ENCODE assay signal across 18 cellular contexts in genomic region chr9:86079421-86080111, GRCh38. TPM values are rescaled to one million over a fixed set of nuclear protein-coding genes. Genes with fewer than 3 reads are reported as not detected.
A peak's percentile ranks its signal among the peaks of the same experiment; 100 is the strongest.
DNase-seq lines count a peak whose midpoint lies in the region; ATAC-seq, FAIRE-seq and TF ChIP-seq lines count a peak whose summit lies in the region.
"Had no signal": no experiment of that assay in that cellular context is flagged by ENCODE, and none has a peak within 500 bp of the region (broad histone marks: within the 10 kb centered on the region; RNA-seq: fewer than 3 reads in every experiment).

No MANE protein-coding gene starts in this region.

- H3K9me3 ChIP-seq in A673 (ENCODE audit: low read depth, low read length, poor library complexity, severe bottlenecking) (no peaks in the 10 kb centered on the region), mesenchymal stem cell (ENCODE audit: control insufficient read depth, low read length) (no peaks in the 10 kb centered on the region), heart right ventricle (no peaks in the 10 kb centered on the region)
- H3K9me3 ChIP-seq: BLaER1 treated with 17β-estradiol and CSF1 and Interleukin-3, amounts not matched to agents 10 nM and 100 nM; left lung; right lobe of liver; upper lobe of left lung had no signal

- no peak overlapping the region for H2AK5ac ChIP-seq in mesenchymal stem cell (ENCODE audit: low read length, severe bottlenecking)

- H3K23ac ChIP-seq in mesenchymal stem cell (ENCODE audit: low read length in 2 of 2): no peak overlapping the region

- H3K4me2 ChIP-seq in mesenchymal stem cell (ENCODE audit: low read length, poor library complexity, severe bottlenecking): no peak overlapping the region
- H3K4me2 ChIP-seq: BLaER1 treated with 17β-estradiol and CSF1 and Interleukin-3, amounts not matched to agents 10 nM and 100 nM had no signal

- peak overlapping the region in 1 of 2 experiments; percentile 41 for H3K18ac ChIP-seq in mesenchymal stem cell (ENCODE audit: low read depth in 1 of 2, low read length in 2 of 2)

- no peak overlapping the region for H2BK15ac ChIP-seq in mesenchymal stem cell (ENCODE audit: low read depth, poor library complexity, severe bottlenecking)

- POLR2A ChIA-PET in A673 (lab: Charles Lee; ENCODE audit: low non-redundant PET): interaction anchor here (0.7 kb wide), 1 partner anchor 18 kb away, joined by 3 read pairs; no protein-coding TSS in a partner anchor

- no peak for TF ChIP-seq CTCF in A673 (conservative IDR thresholded peaks at IDR 0.05; ENCODE audit: low read depth, low read length)
- no peak for TF ChIP-seq CTCF in bronchial epithelial cell (IDR thresholded peaks at IDR 0.05; ENCODE audit: insufficient read depth, low read length, severe bottlenecking)
- TF ChIP-seq CTCF in heart right ventricle (IDR thresholded peaks at IDR 0.05): no peak

- peaks cover 5% of the 10 kb centered on the region for H3K36me3 ChIP-seq in A673 (ENCODE audit: insufficient read depth, low read length, poor library complexity, severe bottlenecking)
- peaks cover 1% of the 10 kb centered on the region for H3K36me3 ChIP-seq in bronchial epithelial cell (ENCODE audit: control insufficient read depth, insufficient read depth, low read length)
- H3K36me3 ChIP-seq in mesenchymal stem cell (ENCODE audit: control insufficient read depth in 1 of 2, insufficient read depth in 2 of 2, low read depth in 1 of 2, low read length in 2 of 2): peaks cover 24% of the 10 kb centered on the region in 2 experiments
- 0 out of 2 replicates have a peak, but pooled peaks cover 2% of the 10 kb centered on the region for H3K36me3 ChIP-seq in H7 (replicated peaks; ENCODE audit: control insufficient read depth, insufficient read depth, low read length)
- peaks cover 0 to 4% (median 0%) of the 10 kb centered on the region in 9 donors for H3K36me3 ChIP-seq in heart right ventricle
- H3K36me3 ChIP-seq: left lung, right lobe of liver, upper lobe of left lung had no signal

- H3K4me3 ChIP-seq in A673 (ENCODE audit: low read depth, low read length, poor library complexity, severe bottlenecking) (no peak overlapping the region), bronchial epithelial cell (ENCODE audit: low read depth, low read length) (no peak overlapping the region), mesenchymal stem cell (ENCODE audit: insufficient read depth in 1 of 2, low read depth in 1 of 2, low read length in 2 of 2) (no peak overlapping the region), H7 (ENCODE audit: insufficient read depth, low read depth, low read length) (no peak overlapping the region), heart right ventricle (no peak overlapping the region)
- H3K4me3 ChIP-seq: BLaER1 treated with 17β-estradiol and CSF1 and Interleukin-3, amounts not matched to agents 10 nM and 100 nM; left lung; right lobe of liver; upper lobe of left lung had no signal

- ATAC-seq in heart right ventricle (no peak), HG02763 (IDR thresholded peaks at IDR 0.05; ENCODE audit: unreplicated experiment) (no peak)
- ATAC-seq: left lung, natural killer cell, right lobe of liver had no signal

- TF ChIP-seq POLR2A in H54 (IDR thresholded peaks at IDR 0.05; ENCODE audit: low read depth, low read length): no peak

- no TSS peak for BruUV-seq in A673 (replicated peaks; lab: Mats Ljungman, UMichigan)

- peak overlapping the region; percentile 43 for H3K27ac ChIP-seq in A673 (ENCODE audit: low read depth, low read length, poor library complexity, severe bottlenecking)
- no peak overlapping the region for H3K27ac ChIP-seq in mesenchymal stem cell (ENCODE audit: low read length, poor library complexity, severe bottlenecking)
- H3K27ac ChIP-seq in heart right ventricle: no peak overlapping the region
- H3K27ac ChIP-seq: BLaER1 treated with 17β-estradiol and CSF1 and Interleukin-3, amounts not matched to agents 10 nM and 100 nM; left lung; right lobe of liver; upper lobe of left lung had no signal

- H2BK12ac ChIP-seq in mesenchymal stem cell (ENCODE audit: low read length in 2 of 2): peak overlapping the region in 1 of 2 experiments; percentile 68

- CTCF ChIA-PET in A673 (lab: Charles Lee): no interaction called here

- WGBS in mesenchymal stem cell: 92% methylated on average over 9 of the region's 11 CpGs
- 89 to 94% methylated on average over 11 of the region's 11 CpGs for WGBS in heart right ventricle, 2 donors

- peaks cover 35% of the 10 kb centered on the region for H3K4me1 ChIP-seq in A673 (ENCODE audit: insufficient read depth, low read length, poor library complexity, severe bottlenecking)
- peaks cover 6% of the 10 kb centered on the region for H3K4me1 ChIP-seq in mesenchymal stem cell (ENCODE audit: control insufficient read depth, insufficient read depth, low read depth, low read length)
- H3K4me1 ChIP-seq in heart right ventricle: no peaks in the 10 kb centered on the region
- H3K4me1 ChIP-seq: BLaER1 treated with 17β-estradiol and CSF1 and Interleukin-3, amounts not matched to agents 10 nM and 100 nM; left lung; right lobe of liver; upper lobe of left lung had no signal

- DNase-seq in A673 (ENCODE audit: low spot score) (peak; percentile 66), H54 (ENCODE audit: insufficient read length, low spot score) (no peak), bronchial epithelial cell (ENCODE audit: low read depth) (peak; percentile 77), mesenchymal stem cell (no peak), H7 (no peak), NCI-H82 (lab: John Stamatoyannopoulos, UW) (no peak), heart right ventricle (no peak)
- DNase-seq: activated naive CD4-positive, alpha-beta T cell treated with Interleukin-2 at 50 U/mL for 16 hours; endodermal cell; left lung; natural killer cell; NCI-H146; NCI-H774; right lobe of liver; stimulated activated CD4-positive, alpha-beta T cell treated with anti-CD3 and anti-CD28 coated beads, Interleukin-2, amount 100 ng/mL, for 48 hours had no signal

- intact Hi-C loops in A673 (cut with micrococcal nuclease; ENCODE audit: unreplicated experiment): no loop called here
- intact Hi-C loops in heart right ventricle (cut with DNase I): no loop called here

- FAIRE-seq in H54 (lab: Jason Lieb, UNC): peak; percentile 84
- no peak for FAIRE-seq in bronchial epithelial cell (lab: Jason Lieb, UNC)

- H3K14ac ChIP-seq in mesenchymal stem cell (ENCODE audit: low read length in 2 of 2): no peak overlapping the region

- H3K27me3 ChIP-seq in A673 (replicated peaks; ENCODE audit: insufficient read depth, low read depth, low read length, poor library complexity) (no peaks in the 10 kb centered on the region), bronchial epithelial cell (ENCODE audit: control insufficient read depth, insufficient read depth, low read length) (no peaks in the 10 kb centered on the region), mesenchymal stem cell (ENCODE audit: control insufficient read depth in 1 of 2, insufficient read depth in 1 of 2, low read length in 2 of 2) (no peaks in the 10 kb centered on the region), H7 (ENCODE audit: control insufficient read depth, insufficient read depth, low read length) (no peaks in the 10 kb centered on the region), heart right ventricle (no peaks in the 10 kb centered on the region)
- H3K27me3 ChIP-seq: BLaER1 treated with 17β-estradiol and CSF1 and Interleukin-3, amounts not matched to agents 10 nM and 100 nM; left lung; right lobe of liver; upper lobe of left lung had no signal

- no peak overlapping the region for H3K4ac ChIP-seq in mesenchymal stem cell (ENCODE audit: low read depth in 1 of 2, low read length in 2 of 2)

- H4K8ac ChIP-seq in mesenchymal stem cell (ENCODE audit: low read length): peak overlapping the region; percentile 75

- H3K79me1 ChIP-seq in mesenchymal stem cell (replicated peaks; ENCODE audit: low read length, poor library complexity, severe bottlenecking): peaks cover 29% of the 10 kb centered on the region

- no peak overlapping the region for H2AFZ ChIP-seq in mesenchymal stem cell (ENCODE audit: low read depth, low read length)

- no peak overlapping the region for H4K91ac ChIP-seq in mesenchymal stem cell (ENCODE audit: low read length)

- H3K9ac ChIP-seq in mesenchymal stem cell (ENCODE audit: low read length): no peak overlapping the region
- H3K9ac ChIP-seq: BLaER1 treated with 17β-estradiol and CSF1 and Interleukin-3, amounts not matched to agents 10 nM and 100 nM had no signal

- no peak overlapping the region for H2BK120ac ChIP-seq in mesenchymal stem cell (ENCODE audit: low read depth, low read length)

- H2BK5ac ChIP-seq in mesenchymal stem cell (ENCODE audit: low read depth, low read length, poor library complexity, severe bottlenecking): no peak overlapping the region

RNA-seq across cellular contexts. Expression of gene GOLM1, which starts 19.8 kb away (rescaled TPM):
- total RNA-seq in A673 (2021) (84.2 and 86.1 TPM in 2 replicates), bronchial epithelial cell (21.6 and 21.8 TPM in 2 replicates), heart right ventricle (10 to 100 TPM in 1 of 10 donors, 1 to 10 TPM in 9; 2.3 to 15.0 (median 4.1) TPM)
- 113 TPM for polyA plus RNA-seq in mesenchymal stem cell (2013, experiment 1 of 2)
- 115 TPM for polyA plus RNA-seq in mesenchymal stem cell (2013, experiment 2 of 2)
- total RNA-seq in H7 (2014; rRNA removed; shearing (Covaris generic)): 24.3 and 31.5 TPM in 2 replicates
- polyA plus RNA-seq in heart right ventricle: 1 to 10 TPM; 3.5 to 6.5 TPM

Comparison
In these comparisons a context has a peak if more than half of its experiments do, and no peak if none do; other contexts are left out.
1. DNase-seq: peak in A673 (single experiment) and bronchial epithelial cell (single experiment); none in H54 (single experiment), mesenchymal stem cell (single experiment), H7 (single experiment), NCI-H82 (single experiment) and heart right ventricle (0 of 2).